In genomic region chr7:141103847-141104429, GRCh38 we compare ENCODE assay signal across 20 cellular contexts.
"Had no signal": no experiment of that assay in that cellular context is flagged by ENCODE, and none has a peak within 500 bp of the region (broad histone marks: within the 10 kb centered on the region; RNA-seq: fewer than 3 reads in every experiment).

No MANE protein-coding gene starts in this region.

- DNase-seq: effector memory CD4-positive, alpha-beta T cell; gastrocnemius medialis; glutamatergic neuron; immature natural killer cell; left cardiac atrium; left ventricle myocardium inferior; lower lobe of right lung; natural killer cell; posterior cingulate gyrus; stimulated activated CD4-positive, alpha-beta T cell treated with anti-CD3 and anti-CD28 coated beads, Interleukin-2, amount 100 ng/mL, for 24 hours; stimulated activated CD4-positive, alpha-beta T cell treated with anti-CD3 and anti-CD28 coated beads, Interleukin-4, amount 100 ng/mL, for 4 hours; stimulated activated naive B cell treated with anti-CD40 and anti-IgM and Interleukin-4, amounts not matched to agents 10 μg/mL and 1 μg/mL and 100 μg/mL, for 72 hours; stimulated activated naive CD8-positive, alpha-beta T cell treated with anti-CD3 and anti-CD28 coated beads, Interleukin-15, amount 100 ng/mL, for 72 hours; testis; upper lobe of right lung had no signal

- ATAC-seq: gastrocnemius medialis; left cardiac atrium; lower lobe of right lung; natural killer cell; sciatic nerve; stimulated activated naive B cell treated with anti-CD40 and anti-IgM and Interleukin-4, amounts not matched to agents 10 μg/mL and 1 μg/mL and 100 μg/mL, for 72 hours; stimulated activated naive CD8-positive, alpha-beta T cell treated with anti-CD3 and anti-CD28 coated beads, Interleukin-15, amount 100 ng/mL, for 72 hours; upper lobe of right lung had no signal

- H3K9me3 ChIP-seq: esophagus muscularis mucosa, gastrocnemius medialis, left ventricle myocardium inferior, lower lobe of right lung, testis, tibial nerve, upper lobe of right lung, vagina had no signal

- H3K27me3 ChIP-seq: esophagus muscularis mucosa, gastrocnemius medialis, testis, tibial nerve, upper lobe of right lung, vagina had no signal

- H3K4me3 ChIP-seq: esophagus muscularis mucosa, gastrocnemius medialis, left ventricle myocardium inferior, lower lobe of right lung, testis, tibial nerve, upper lobe of right lung, vagina had no signal

- H3K4me1 ChIP-seq: esophagus muscularis mucosa, gastrocnemius medialis, left ventricle myocardium inferior, lower lobe of right lung, testis, upper lobe of right lung, vagina had no signal

- H3K36me3 ChIP-seq: esophagus muscularis mucosa, gastrocnemius medialis, left ventricle myocardium inferior, lower lobe of right lung, tibial nerve, upper lobe of right lung, vagina had no signal

- H3K27ac ChIP-seq: epithelial cell of prostate, esophagus muscularis mucosa, gastrocnemius medialis, left ventricle myocardium inferior, lower lobe of right lung, testis, tibial nerve, upper lobe of right lung, vagina had no signal
